ENCODE assay signal across 8 cellular contexts in genomic region chr7:140640060-140640611, GRCh38. TPM values are rescaled to one million over a fixed set of nuclear protein-coding genes. Genes with fewer than 3 reads are reported as not detected.
DNase-seq lines count a peak whose midpoint lies in the region; ATAC-seq and TF ChIP-seq lines count a peak whose summit lies in the region.

No MANE protein-coding gene starts in this region.

- TF ChIP-seq CTCF in Panc1 (IDR thresholded peaks at IDR 0.05) (no peak), mesothelial cell of epicardium (IDR thresholded peaks at IDR 0.05; ENCODE audit: unreplicated experiment) (no peak), upper lobe of right lung (IDR thresholded peaks at IDR 0.05) (no peak)

- H3K27ac ChIP-seq in Panc1 (ENCODE audit: low read length) (no peak overlapping the region), upper lobe of right lung (peak overlapping the region; percentile 76)

- POLR2A ChIA-PET in Panc1 (lab: Charles Lee) = no interaction called here

- H3K27ac Mint-ChIP-seq in mesothelial cell of epicardium = peak overlapping the region; percentile 96

- DNase-seq in NCI-H345 (lab: John Stamatoyannopoulos, UW) = peak; percentile 37
- DNase-seq in NCI-H345 treated with DMSO at 0.1 percent for 48 hours (lab: John Stamatoyannopoulos, UW; ENCODE audit: unreplicated experiment) = no peak
- no peak for DNase-seq in Panc1 (ENCODE audit: low read depth, low spot score)
- DNase-seq in mesothelial cell of epicardium (ENCODE audit: low spot score in 2 of 2, unreplicated experiment in 2 of 2) = peak in 1 of 2 experiments; percentile 65
- DNase-seq in upper lobe of right lung = peak; percentile 69

- no peaks in the 10 kb centered on the region for H3K9me3 Mint-ChIP-seq in mesothelial cell of epicardium

- H3K27me3 ChIP-seq in Panc1 (ENCODE audit: control insufficient read depth, insufficient read depth, low read length) (peaks cover 3% of the 10 kb centered on the region; the same call in 1 of the 2 replicates), endocrine pancreas (ENCODE audit: control insufficient read depth, insufficient read depth, low read length) (no peaks in the 10 kb centered on the region), upper lobe of right lung (peaks cover 25% of the 10 kb centered on the region)

- no peaks in the 10 kb centered on the region for H3K27me3 Mint-ChIP-seq in mesothelial cell of epicardium (ENCODE audit: low read depth)

- peaks cover 48% of the 10 kb centered on the region for H3K4me1 Mint-ChIP-seq in mesothelial cell of epicardium

- peak overlapping the region; percentile 95 for H3K4me3 Mint-ChIP-seq in mesothelial cell of epicardium

- in situ Hi-C loops in Panc1 (cut with HindIII; ENCODE audit: low pct_unique_long_range_greater_than_20kb, low sequenced_read_pairs) = no loop called here

- H3K36me3 ChIP-seq in Panc1 (ENCODE audit: control insufficient read depth, insufficient read depth, low read length) = no peaks in the 10 kb centered on the region
- no peaks in the 10 kb centered on the region for H3K36me3 ChIP-seq in endocrine pancreas (ENCODE audit: control insufficient read depth, insufficient read depth, low read length)
- H3K36me3 ChIP-seq in upper lobe of right lung = no peaks in the 10 kb centered on the region

- no peaks in the 10 kb centered on the region for H3K36me3 Mint-ChIP-seq in mesothelial cell of epicardium

- H3K9ac ChIP-seq in endocrine pancreas (ENCODE audit: control insufficient read depth, insufficient read depth, low read length) = peak overlapping the region; percentile 65

- H3K4me3 ChIP-seq in Panc1 (ENCODE audit: low read depth in 2 of 2, low read length in 2 of 2) = peak overlapping the region; percentile 43 to 58
- peak overlapping the region; percentile 46 for H3K4me3 ChIP-seq in endocrine pancreas (ENCODE audit: control insufficient read depth, insufficient read depth, low read length)
- peak overlapping the region; percentile 62 for H3K4me3 ChIP-seq in upper lobe of right lung

- H3K9me3 ChIP-seq in Panc1 (ENCODE audit: control insufficient read depth, insufficient read depth, low read depth, low read length) (no peaks in the 10 kb centered on the region), endocrine pancreas (ENCODE audit: control insufficient read depth, low read length) (no peaks in the 10 kb centered on the region), upper lobe of right lung (no peaks in the 10 kb centered on the region)

- H3K4me1 ChIP-seq in Panc1 (ENCODE audit: control insufficient read depth, insufficient read depth, low read length) = no peaks in the 10 kb centered on the region
- no peaks in the 10 kb centered on the region for H3K4me1 ChIP-seq in endocrine pancreas (ENCODE audit: control insufficient read depth, insufficient read depth, low read length)
- H3K4me1 ChIP-seq in upper lobe of right lung = peaks cover 2% of the 10 kb centered on the region

- CTCF ChIA-PET in Panc1 (lab: Charles Lee) = no interaction called here

- ATAC-seq in Panc1 (peak; percentile 87), upper lobe of right lung (peak; percentile 58), HG03175 (IDR thresholded peaks at IDR 0.05; ENCODE audit: unreplicated experiment) (no peak), HG03565 (IDR thresholded peaks at IDR 0.05; ENCODE audit: unreplicated experiment) (no peak)

- BruUV-seq in Panc1 (replicated peaks; lab: Mats Ljungman, UMichigan) = no TSS peak

- intact Hi-C loops in Panc1 (cut with micrococcal nuclease; ENCODE audit: unreplicated experiment) (no loop called here), upper lobe of right lung (cut with DNase I) (no loop called here)

RNA-seq across cellular contexts. Expression of gene DENND2A, which starts 0.5 kb away (rescaled TPM):
- total RNA-seq in Panc1 (2021; ENCODE audit: unreplicated experiment) (1.4 TPM), mesothelial cell of epicardium (31.9 to 38.0 TPM (median 32.3 TPM) in 3 replicates), upper lobe of right lung (26.2 TPM)
- 2.3 TPM for polyA plus RNA-seq in Panc1 (2012; ENCODE audit: insufficient read length)

RNA-seq across cellular contexts. Expression of gene ADCK2, which starts 32.6 kb away (rescaled TPM):
- total RNA-seq in Panc1 (2021; ENCODE audit: unreplicated experiment) (21.6 TPM), mesothelial cell of epicardium (24.9 to 28.8 TPM (median 26.6 TPM) in 3 replicates), upper lobe of right lung (18.2 TPM)
- polyA plus RNA-seq in Panc1 (2012; ENCODE audit: insufficient read length) = 28.6 TPM

RNA-seq across cellular contexts. Expression of gene NDUFB2, which starts 56.4 kb away (rescaled TPM):
- total RNA-seq in Panc1 (2021; ENCODE audit: unreplicated experiment) = 246 TPM
- polyA plus RNA-seq in Panc1 (2012; ENCODE audit: insufficient read length) = 265 TPM
- total RNA-seq in mesothelial cell of epicardium = 115 to 129 TPM (median 120 TPM) in 3 replicates
- total RNA-seq in upper lobe of right lung = 160 TPM

Comparison
In these comparisons a context has a peak if more than half of its experiments do, and no peak if none do; other contexts are left out.
1. DNase-seq: peak in NCI-H345 (single experiment) and upper lobe of right lung (single experiment); none in NCI-H345 treated with DMSO at 0.1 percent for 48 hours (single experiment) and Panc1 (single experiment).
2. ATAC-seq: peak in Panc1 (single experiment) and upper lobe of right lung (single experiment); none in HG03175 (single experiment) and HG03565 (single experiment).
3. RNA of gene DENND2A, which starts 0.5 kb away (total RNA-seq): 31.9 to 38.0 TPM in mesothelial cell of epicardium and 26.2 TPM in upper lobe of right lung (single experiment); 1.4 TPM in Panc1 (single experiment); every median in the first group is over 10 times any median in the second.
4. Peak in every context shown above with its lines, with median percentiles within 50 percentile points of each other: H3K4me3 ChIP-seq.